In genomic region chr6:5152417-5152816, GRCh38 we compare ENCODE assay signal across 1 cellular context.
TF ChIP-seq lines count a peak whose summit lies in the region.

No MANE protein-coding gene starts in this region.

TF ChIP-seq in SK-N-SH, 30 proteins besides CTCF, POLR2A, EP300 and RAD21:
- TF ChIP-seq MXI1 (IDR thresholded peaks at IDR 0.05; ENCODE audit: low read depth, low read length) (no peak), PBX3 (IDR thresholded peaks at IDR 0.05) (no peak), IRF3 (IDR thresholded peaks at IDR 0.05; ENCODE audit: low read depth, low read length) (no peak), POLR2AphosphoS5 (IDR thresholded peaks at IDR 0.05; ENCODE audit: low read depth, low read length) (no peak), EZH2phosphoT487 (IDR thresholded peaks at IDR 0.05; ENCODE audit: borderline replicate concordance, low read depth) (no peak), TCF12 (IDR thresholded peaks at IDR 0.05) (no peak), USF2 (IDR thresholded peaks at IDR 0.05; ENCODE audit: borderline replicate concordance, low read depth, low read length) (no peak), YY1 (IDR thresholded peaks at IDR 0.05; ENCODE audit: low read depth) (no peak), GABPA (IDR thresholded peaks at IDR 0.05; ENCODE audit: low read depth) (no peak), NRF1 (IDR thresholded peaks at IDR 0.05; ENCODE audit: low read depth, low read length) (no peak), FOXJ3 (CRISPR knock-in tag; IDR thresholded peaks at IDR 0.05) (no peak), SMC3 (IDR thresholded peaks at IDR 0.05; ENCODE audit: low read depth, low read length) (no peak), SIN3A (IDR thresholded peaks at IDR 0.05; ENCODE audit: borderline replicate concordance, low read depth, low read length) (no peak)
